Comparison of ENCODE assay signal across 1 cellular context in the genomic region with DNA sequence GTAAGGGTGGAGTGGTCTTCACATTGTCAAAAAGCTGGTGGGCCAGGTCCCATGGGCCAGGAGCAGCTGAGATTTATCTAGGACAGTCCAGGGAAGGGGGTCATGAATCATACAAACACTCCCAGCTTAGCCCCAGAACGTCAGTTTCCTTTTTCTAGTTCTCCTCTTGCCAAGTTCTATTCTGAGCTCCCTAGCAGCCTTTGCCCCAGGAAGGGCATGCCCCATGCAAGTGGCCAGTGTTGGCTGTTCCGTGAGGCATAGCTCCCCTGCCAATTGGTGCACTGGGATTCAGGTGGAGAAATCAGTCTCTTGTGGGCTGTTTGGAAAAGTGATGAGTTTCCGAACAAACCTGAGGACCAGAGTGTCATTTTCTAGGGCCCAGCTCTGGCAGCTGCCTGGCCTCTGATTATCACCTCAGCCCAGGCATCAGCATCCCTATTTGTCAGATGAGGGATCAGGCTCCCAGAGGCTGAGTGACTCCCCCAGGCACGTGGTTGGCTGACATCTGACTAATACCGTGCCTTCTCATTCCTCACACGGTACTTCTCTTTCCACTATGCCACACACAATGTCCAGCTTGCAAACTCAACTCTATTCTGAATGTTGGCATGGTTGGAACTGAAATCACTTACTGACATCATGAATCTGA.
TF ChIP-seq lines count a peak whose summit lies in the region.

No MANE protein-coding gene starts in this region.

TF ChIP-seq in SK-N-SH treated with all-trans-retinoic acid at 6 μM for 48 hours, 23 proteins besides CTCF, POLR2A, EP300 and RAD21 (continued from another document):
- TF ChIP-seq, protein P1, sequence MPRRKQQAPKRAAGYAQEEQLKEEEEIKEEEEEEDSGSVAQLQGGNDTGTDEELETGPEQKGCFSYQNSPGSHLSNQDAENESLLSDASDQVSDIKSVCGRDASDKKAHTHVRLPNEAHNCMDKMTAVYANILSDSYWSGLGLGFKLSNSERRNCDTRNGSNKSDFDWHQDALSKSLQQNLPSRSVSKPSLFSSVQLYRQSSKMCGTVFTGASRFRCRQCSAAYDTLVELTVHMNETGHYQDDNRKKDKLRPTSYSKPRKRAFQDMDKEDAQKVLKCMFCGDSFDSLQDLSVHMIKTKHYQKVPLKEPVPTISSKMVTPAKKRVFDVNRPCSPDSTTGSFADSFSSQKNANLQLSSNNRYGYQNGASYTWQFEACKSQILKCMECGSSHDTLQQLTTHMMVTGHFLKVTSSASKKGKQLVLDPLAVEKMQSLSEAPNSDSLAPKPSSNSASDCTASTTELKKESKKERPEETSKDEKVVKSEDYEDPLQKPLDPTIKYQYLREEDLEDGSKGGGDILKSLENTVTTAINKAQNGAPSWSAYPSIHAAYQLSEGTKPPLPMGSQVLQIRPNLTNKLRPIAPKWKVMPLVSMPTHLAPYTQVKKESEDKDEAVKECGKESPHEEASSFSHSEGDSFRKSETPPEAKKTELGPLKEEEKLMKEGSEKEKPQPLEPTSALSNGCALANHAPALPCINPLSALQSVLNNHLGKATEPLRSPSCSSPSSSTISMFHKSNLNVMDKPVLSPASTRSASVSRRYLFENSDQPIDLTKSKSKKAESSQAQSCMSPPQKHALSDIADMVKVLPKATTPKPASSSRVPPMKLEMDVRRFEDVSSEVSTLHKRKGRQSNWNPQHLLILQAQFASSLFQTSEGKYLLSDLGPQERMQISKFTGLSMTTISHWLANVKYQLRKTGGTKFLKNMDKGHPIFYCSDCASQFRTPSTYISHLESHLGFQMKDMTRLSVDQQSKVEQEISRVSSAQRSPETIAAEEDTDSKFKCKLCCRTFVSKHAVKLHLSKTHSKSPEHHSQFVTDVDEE (CRISPR knock-in tag; IDR thresholded peaks at IDR 0.05), result no peak
- TF ChIP-seq ZFP3 (CRISPR knock-in tag; IDR thresholded peaks at IDR 0.05) (no peak), ESRRG (CRISPR knock-in tag; IDR thresholded peaks at IDR 0.05) (no peak), ZNF565 (CRISPR knock-in tag; conservative IDR thresholded peaks at IDR 0.05; ENCODE audit: low read depth) (no peak), ZC3H10 (CRISPR knock-in tag; IDR thresholded peaks at IDR 0.05) (no peak), ZNF70 (CRISPR knock-in tag; IDR thresholded peaks at IDR 0.05) (no peak), CSDC2 (CRISPR knock-in tag; IDR thresholded peaks at IDR 0.05) (no peak), TCF4 (CRISPR knock-in tag; IDR thresholded peaks at IDR 0.05; ENCODE audit: borderline replicate concordance) (no peak), RARB (CRISPR knock-in tag; IDR thresholded peaks at IDR 0.05) (no peak), ARNTL (CRISPR knock-in tag; IDR thresholded peaks at IDR 0.05; ENCODE audit: borderline replicate concordance, low read depth) (no peak)
- TF ChIP-seq, protein P2, sequence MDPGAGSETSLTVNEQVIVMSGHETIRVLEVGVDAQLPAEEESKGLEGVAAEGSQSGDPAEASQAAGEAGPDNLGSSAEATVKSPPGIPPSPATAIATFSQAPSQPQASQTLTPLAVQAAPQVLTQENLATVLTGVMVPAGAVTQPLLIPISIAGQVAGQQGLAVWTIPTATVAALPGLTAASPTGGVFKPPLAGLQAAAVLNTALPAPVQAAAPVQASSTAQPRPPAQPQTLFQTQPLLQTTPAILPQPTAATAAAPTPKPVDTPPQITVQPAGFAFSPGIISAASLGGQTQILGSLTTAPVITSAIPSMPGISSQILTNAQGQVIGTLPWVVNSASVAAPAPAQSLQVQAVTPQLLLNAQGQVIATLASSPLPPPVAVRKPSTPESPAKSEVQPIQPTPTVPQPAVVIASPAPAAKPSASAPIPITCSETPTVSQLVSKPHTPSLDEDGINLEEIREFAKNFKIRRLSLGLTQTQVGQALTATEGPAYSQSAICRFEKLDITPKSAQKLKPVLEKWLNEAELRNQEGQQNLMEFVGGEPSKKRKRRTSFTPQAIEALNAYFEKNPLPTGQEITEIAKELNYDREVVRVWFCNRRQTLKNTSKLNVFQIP (CRISPR knock-in tag; IDR thresholded peaks at IDR 0.05; ENCODE audit: borderline replicate concordance, low read depth), result no peak
- TF ChIP-seq, protein P3, sequence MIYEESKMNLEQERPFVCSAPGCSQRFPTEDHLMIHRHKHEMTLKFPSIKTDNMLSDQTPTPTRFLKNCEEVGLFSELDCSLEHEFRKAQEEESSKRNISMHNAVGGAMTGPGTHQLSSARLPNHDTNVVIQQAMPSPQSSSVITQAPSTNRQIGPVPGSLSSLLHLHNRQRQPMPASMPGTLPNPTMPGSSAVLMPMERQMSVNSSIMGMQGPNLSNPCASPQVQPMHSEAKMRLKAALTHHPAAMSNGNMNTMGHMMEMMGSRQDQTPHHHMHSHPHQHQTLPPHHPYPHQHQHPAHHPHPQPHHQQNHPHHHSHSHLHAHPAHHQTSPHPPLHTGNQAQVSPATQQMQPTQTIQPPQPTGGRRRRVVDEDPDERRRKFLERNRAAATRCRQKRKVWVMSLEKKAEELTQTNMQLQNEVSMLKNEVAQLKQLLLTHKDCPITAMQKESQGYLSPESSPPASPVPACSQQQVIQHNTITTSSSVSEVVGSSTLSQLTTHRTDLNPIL (CRISPR knock-in tag; IDR thresholded peaks at IDR 0.05; ENCODE audit: low read depth), result no peak
- TF ChIP-seq, protein P4, sequence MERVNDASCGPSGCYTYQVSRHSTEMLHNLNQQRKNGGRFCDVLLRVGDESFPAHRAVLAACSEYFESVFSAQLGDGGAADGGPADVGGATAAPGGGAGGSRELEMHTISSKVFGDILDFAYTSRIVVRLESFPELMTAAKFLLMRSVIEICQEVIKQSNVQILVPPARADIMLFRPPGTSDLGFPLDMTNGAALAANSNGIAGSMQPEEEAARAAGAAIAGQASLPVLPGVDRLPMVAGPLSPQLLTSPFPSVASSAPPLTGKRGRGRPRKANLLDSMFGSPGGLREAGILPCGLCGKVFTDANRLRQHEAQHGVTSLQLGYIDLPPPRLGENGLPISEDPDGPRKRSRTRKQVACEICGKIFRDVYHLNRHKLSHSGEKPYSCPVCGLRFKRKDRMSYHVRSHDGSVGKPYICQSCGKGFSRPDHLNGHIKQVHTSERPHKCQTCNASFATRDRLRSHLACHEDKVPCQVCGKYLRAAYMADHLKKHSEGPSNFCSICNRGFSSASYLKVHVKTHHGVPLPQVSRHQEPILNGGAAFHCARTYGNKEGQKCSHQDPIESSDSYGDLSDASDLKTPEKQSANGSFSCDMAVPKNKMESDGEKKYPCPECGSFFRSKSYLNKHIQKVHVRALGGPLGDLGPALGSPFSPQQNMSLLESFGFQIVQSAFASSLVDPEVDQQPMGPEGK (CRISPR knock-in tag; IDR thresholded peaks at IDR 0.05; ENCODE audit: borderline replicate concordance), result no peak
